In genomic region chrX:97027384-97027922, GRCh38 we compare ENCODE assay signal across 15 cellular contexts.
DNase-seq lines count a peak whose midpoint lies in the region; ATAC-seq lines count a peak whose summit lies in the region.
"Had no signal": no experiment of that assay in that cellular context is flagged by ENCODE, and none has a peak within 500 bp of the region (broad histone marks: within the 10 kb centered on the region; RNA-seq: fewer than 3 reads in every experiment).

No MANE protein-coding gene starts in this region.

- no peaks in the 10 kb centered on the region for H3K36me3 ChIP-seq in iPS-20b (ENCODE audit: insufficient read depth, low read depth, low read length)
- H3K36me3 ChIP-seq: left ventricle myocardium inferior, prostate gland, upper lobe of right lung had no signal

- peak overlapping the region; percentile 48; the same call in 1 of the 2 replicates for H3K9ac ChIP-seq in iPS-20b (ENCODE audit: low read depth, low read length)

- H3K27me3 ChIP-seq in iPS-20b (ENCODE audit: insufficient read depth, low read length), result no peaks in the 10 kb centered on the region
- H3K27me3 ChIP-seq: upper lobe of right lung had no signal

- DNase-seq in ELF-1 (ENCODE audit: low read depth, low spot score) (peak; percentile 34), NCI-H146 treated with DMSO at 0.1 percent for 48 hours (lab: John Stamatoyannopoulos, UW; ENCODE audit: unreplicated experiment) (peak; percentile 97), NCI-H774 (lab: John Stamatoyannopoulos, UW) (peak; percentile 68)
- DNase-seq in stimulated activated CD8-positive, alpha-beta memory T cell treated with anti-CD3 and anti-CD28 coated beads, Interleukin-4, amount 100 ng/mL, for 48 hours, result no peak
- DNase-seq: activated CD4-positive, alpha-beta T cell treated with anti-CD3 and anti-CD28 coated beads, Interleukin-2, amount 10 ng/mL, durations not matched to agents 24 days and 14 days; GDM1; left ventricle myocardium inferior; stimulated activated naive CD4-positive, alpha-beta T cell treated with Interleukin-2 at 50 U/mL for 16 hours; upper lobe of right lung had no signal

- no peaks in the 10 kb centered on the region for H3K9me3 ChIP-seq in iPS-20b (ENCODE audit: insufficient read depth, low read depth, low read length)
- H3K9me3 ChIP-seq: left ventricle myocardium inferior, prostate gland, upper lobe of right lung had no signal

- peak overlapping the region; percentile 12; the same call in 1 of the 2 replicates for H3K4me3 ChIP-seq in iPS-20b (ENCODE audit: low read length)
- H3K4me3 ChIP-seq: left ventricle myocardium inferior, prostate gland, upper lobe of right lung had no signal

- ATAC-seq in HG02840 (IDR thresholded peaks at IDR 0.05; ENCODE audit: low FRiP score, unreplicated experiment) (no peak), HG03139 (IDR thresholded peaks at IDR 0.05; ENCODE audit: unreplicated experiment) (no peak), HG02610 (IDR thresholded peaks at IDR 0.05; ENCODE audit: unreplicated experiment) (no peak)
- ATAC-seq: HCT116, upper lobe of right lung had no signal

- peaks cover 7% of the 10 kb centered on the region; the same call in 1 of the 2 replicates for H3K4me1 ChIP-seq in iPS-20b (ENCODE audit: insufficient read depth, low read length)
- H3K4me1 ChIP-seq: left ventricle myocardium inferior, prostate gland, upper lobe of right lung had no signal

- H3K27ac ChIP-seq in iPS-20b (ENCODE audit: low read length), result no peak overlapping the region
- H3K27ac ChIP-seq: left ventricle myocardium inferior, prostate gland, upper lobe of right lung had no signal
